In genomic region chr12:112325157-112325556, GRCh38 we compare ENCODE assay signal across 33 cellular contexts.
"Had no signal": no experiment of that assay in that cellular context is flagged by ENCODE, and none has a peak within 500 bp of the region (broad histone marks: within the 10 kb centered on the region; RNA-seq: fewer than 3 reads in every experiment).

No MANE protein-coding gene starts in this region.

- H3K27ac ChIP-seq: adrenal gland, body of pancreas, brain microvascular endothelial cell, breast epithelium, VCaP had no signal

- H3K4me1 ChIP-seq: breast epithelium had no signal

- H3K27me3 ChIP-seq: adrenal gland, body of pancreas, brain microvascular endothelial cell, breast epithelium had no signal

- H3K9me3 ChIP-seq: body of pancreas, breast epithelium had no signal

- DNase-seq: activated B cell treated with CpG ODN at 0.5 μM for 24 hours; activated CD4-positive, alpha-beta memory T cell treated with anti-CD3 and anti-CD28 coated beads for 36 hours; activated CD4-positive, alpha-beta T cell treated with anti-CD3 and anti-CD28 coated beads for 4 hours; activated CD4-positive, alpha-beta T cell treated with anti-CD3 and anti-CD28 coated beads, Interleukin-2, amount 10 ng/mL, durations not matched to agents 24 days and 14 days; activated CD4-positive, alpha-beta T cell treated with anti-CD3 and anti-CD28 coated beads, Interleukin-2, amount 50 U/mL, for 1 hour; activated CD4-positive, alpha-beta T cell treated with anti-CD3 and anti-CD28 coated beads, Interleukin-2, amount 50 U/mL, for 4 hours; activated CD4-positive, CD25-positive, alpha-beta regulatory T cell treated with anti-CD3 and anti-CD28 coated beads, Interleukin-2, amount 50 U/mL, for 72 hours; activated CD8-positive, alpha-beta memory T cell treated with anti-CD3 and anti-CD28 coated beads, Interleukin-2, amount 50 U/mL, for 4 hours; activated CD8-positive, alpha-beta T cell treated with anti-CD3 and anti-CD28 coated beads for 36 hours; activated effector memory CD4-positive, alpha-beta T cell treated with anti-CD3 and anti-CD28 coated beads, Interleukin-2, amount 50 U/mL, for 16 hours; activated gamma-delta T cell treated with Interleukin-2 at 50 U/mL for 16 hours; activated naive CD4-positive, alpha-beta T cell; activated naive CD4-positive, alpha-beta T cell treated with anti-CD3 and anti-CD28 coated beads for 36 hours; activated naive CD4-positive, alpha-beta T cell treated with anti-CD3 and anti-CD28 coated beads, Interleukin-2, amount 50 U/mL, for 16 hours; activated naive CD8-positive, alpha-beta T cell treated with anti-CD3 and anti-CD28 coated beads for 36 hours; activated T-cell treated with anti-CD3 and anti-CD28 coated beads for 4 hours; activated T-cell treated with anti-CD3 and anti-CD28 coated beads, Interleukin-2, amount 50 U/mL, for 1 hour; activated T-cell treated with anti-CD3 and anti-CD28 coated beads, Interleukin-2, amount 50 U/mL, for 4 hours; activated T-cell treated with anti-CD3 and anti-CD28 coated beads, Interleukin-2, amount 50 U/mL, for 72 hours; adrenal gland; amniotic stem cell; aorta; body of pancreas; brain microvascular endothelial cell; central memory CD4-positive, alpha-beta T cell; T-helper 2 cell; T-helper 9 cell had no signal

- H3K36me3 ChIP-seq: adrenal gland, brain microvascular endothelial cell, breast epithelium had no signal

- ATAC-seq: activated CD8-positive, alpha-beta T cell treated with anti-CD3 and anti-CD28 coated beads for 36 hours; activated naive CD4-positive, alpha-beta T cell treated with anti-CD3 and anti-CD28 coated beads, Interleukin-2, amount 50 U/mL, for 72 hours; activated T-cell treated with anti-CD3 and anti-CD28 coated beads, Interleukin-2, amount 50 U/mL, for 4 hours; activated T-cell treated with anti-CD3 and anti-CD28 coated beads, Interleukin-2, amount 50 U/mL, for 72 hours; activated T-helper 17 cell treated with anti-CD3 and anti-CD28 coated beads, Interleukin-2, amount 50 U/mL, for 72 hours; body of pancreas had no signal

- H3K4me3 ChIP-seq: adrenal gland, body of pancreas, breast epithelium had no signal

- FAIRE-seq: astrocyte, TTC549 had no signal
